ENCODE assay signal across 1 cellular context in the genomic region with DNA sequence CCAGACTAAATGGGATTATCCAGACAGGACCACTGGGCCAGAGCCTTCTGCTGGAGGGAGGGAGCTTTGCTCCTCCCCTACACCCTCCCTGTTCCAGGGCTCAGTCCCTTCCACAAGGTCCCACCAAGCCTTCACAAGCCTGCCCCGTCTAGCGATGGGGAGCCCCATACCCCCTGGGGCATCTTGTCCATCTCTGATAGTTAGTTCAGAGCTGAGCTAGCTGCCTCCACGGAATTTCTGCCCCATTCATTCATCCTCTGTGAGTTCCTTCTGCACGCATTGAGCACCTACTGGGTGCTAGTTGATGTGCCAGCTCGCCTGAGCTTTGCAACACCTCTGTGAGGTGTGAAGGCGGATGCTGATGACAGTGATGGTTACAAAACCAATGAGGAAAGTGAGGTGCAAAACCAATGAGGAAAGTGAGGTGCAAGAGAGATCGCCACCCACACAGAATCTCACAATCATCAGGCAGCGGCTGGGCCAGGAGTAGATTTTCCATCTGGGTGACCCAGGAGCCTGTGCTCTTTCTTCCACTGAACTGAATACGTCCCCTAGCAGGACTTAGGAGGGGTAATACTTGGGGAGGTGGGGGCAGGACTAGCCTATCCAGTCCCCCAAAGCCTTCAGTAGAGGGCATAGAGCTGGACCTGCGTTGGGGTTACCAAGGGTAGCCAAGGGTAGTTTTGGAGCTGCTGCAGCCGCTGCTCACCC.
TF ChIP-seq lines count a peak whose summit lies in the region.

No MANE protein-coding gene starts in this region.

TF ChIP-seq in HepG2, 621 proteins besides CTCF, POLR2A, EP300 and RAD21:
- TF ChIP-seq ZBTB21 (CRISPR knock-in tag; IDR thresholded peaks at IDR 0.05) (no peak), ZNF441 (CRISPR knock-in tag; IDR thresholded peaks at IDR 0.05; ENCODE audit: borderline replicate concordance) (no peak), ZNF354B (CRISPR knock-in tag; IDR thresholded peaks at IDR 0.05) (no peak), SMARCE1 (IDR thresholded peaks at IDR 0.05; ENCODE audit: borderline replicate concordance) (no peak), ZKSCAN1 (IDR thresholded peaks at IDR 0.05; ENCODE audit: low read length) (peak; percentile 70), ZNF232 (CRISPR knock-in tag; IDR thresholded peaks at IDR 0.05; ENCODE audit: borderline replicate concordance) (0 out of 2 replicates have a peak, but pooled peaks have one; percentile 42), ZNF296 (CRISPR knock-in tag; conservative IDR thresholded peaks at IDR 0.05) (no peak), ZKSCAN5 (CRISPR knock-in tag; IDR thresholded peaks at IDR 0.05) (no peak), NR1H2 (CRISPR knock-in tag; IDR thresholded peaks at IDR 0.05; ENCODE audit: borderline replicate concordance, low read depth) (no peak), ZNF121 (CRISPR knock-in tag; IDR thresholded peaks at IDR 0.05) (0 out of 2 replicates have a peak, but pooled peaks have one; percentile 50), ZNF572 (CRISPR knock-in tag; IDR thresholded peaks at IDR 0.05) (0 out of 2 replicates have a peak, but pooled peaks have one; percentile 44), LCORL (IDR thresholded peaks at IDR 0.05) (no peak), LCORL (CRISPR knock-in tag; IDR thresholded peaks at IDR 0.05) (0 out of 2 replicates have a peak, but pooled peaks have one; percentile 4), ZMAT3 (CRISPR knock-in tag; conservative IDR thresholded peaks at IDR 0.05) (0 out of 2 replicates have a peak, but pooled peaks have one; percentile 41)
- TF ChIP-seq, protein P1, sequence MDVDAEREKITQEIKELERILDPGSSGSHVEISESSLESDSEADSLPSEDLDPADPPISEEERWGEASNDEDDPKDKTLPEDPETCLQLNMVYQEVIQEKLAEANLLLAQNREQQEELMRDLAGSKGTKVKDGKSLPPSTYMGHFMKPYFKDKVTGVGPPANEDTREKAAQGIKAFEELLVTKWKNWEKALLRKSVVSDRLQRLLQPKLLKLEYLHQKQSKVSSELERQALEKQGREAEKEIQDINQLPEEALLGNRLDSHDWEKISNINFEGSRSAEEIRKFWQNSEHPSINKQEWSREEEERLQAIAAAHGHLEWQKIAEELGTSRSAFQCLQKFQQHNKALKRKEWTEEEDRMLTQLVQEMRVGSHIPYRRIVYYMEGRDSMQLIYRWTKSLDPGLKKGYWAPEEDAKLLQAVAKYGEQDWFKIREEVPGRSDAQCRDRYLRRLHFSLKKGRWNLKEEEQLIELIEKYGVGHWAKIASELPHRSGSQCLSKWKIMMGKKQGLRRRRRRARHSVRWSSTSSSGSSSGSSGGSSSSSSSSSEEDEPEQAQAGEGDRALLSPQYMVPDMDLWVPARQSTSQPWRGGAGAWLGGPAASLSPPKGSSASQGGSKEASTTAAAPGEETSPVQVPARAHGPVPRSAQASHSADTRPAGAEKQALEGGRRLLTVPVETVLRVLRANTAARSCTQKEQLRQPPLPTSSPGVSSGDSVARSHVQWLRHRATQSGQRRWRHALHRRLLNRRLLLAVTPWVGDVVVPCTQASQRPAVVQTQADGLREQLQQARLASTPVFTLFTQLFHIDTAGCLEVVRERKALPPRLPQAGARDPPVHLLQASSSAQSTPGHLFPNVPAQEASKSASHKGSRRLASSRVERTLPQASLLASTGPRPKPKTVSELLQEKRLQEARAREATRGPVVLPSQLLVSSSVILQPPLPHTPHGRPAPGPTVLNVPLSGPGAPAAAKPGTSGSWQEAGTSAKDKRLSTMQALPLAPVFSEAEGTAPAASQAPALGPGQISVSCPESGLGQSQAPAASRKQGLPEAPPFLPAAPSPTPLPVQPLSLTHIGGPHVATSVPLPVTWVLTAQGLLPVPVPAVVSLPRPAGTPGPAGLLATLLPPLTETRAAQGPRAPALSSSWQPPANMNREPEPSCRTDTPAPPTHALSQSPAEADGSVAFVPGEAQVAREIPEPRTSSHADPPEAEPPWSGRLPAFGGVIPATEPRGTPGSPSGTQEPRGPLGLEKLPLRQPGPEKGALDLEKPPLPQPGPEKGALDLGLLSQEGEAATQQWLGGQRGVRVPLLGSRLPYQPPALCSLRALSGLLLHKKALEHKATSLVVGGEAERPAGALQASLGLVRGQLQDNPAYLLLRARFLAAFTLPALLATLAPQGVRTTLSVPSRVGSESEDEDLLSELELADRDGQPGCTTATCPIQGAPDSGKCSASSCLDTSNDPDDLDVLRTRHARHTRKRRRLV (CRISPR knock-in tag; IDR thresholded peaks at IDR 0.05): 0 out of 2 replicates have a peak, but pooled peaks have one; percentile 22
- TF ChIP-seq, protein P2, sequence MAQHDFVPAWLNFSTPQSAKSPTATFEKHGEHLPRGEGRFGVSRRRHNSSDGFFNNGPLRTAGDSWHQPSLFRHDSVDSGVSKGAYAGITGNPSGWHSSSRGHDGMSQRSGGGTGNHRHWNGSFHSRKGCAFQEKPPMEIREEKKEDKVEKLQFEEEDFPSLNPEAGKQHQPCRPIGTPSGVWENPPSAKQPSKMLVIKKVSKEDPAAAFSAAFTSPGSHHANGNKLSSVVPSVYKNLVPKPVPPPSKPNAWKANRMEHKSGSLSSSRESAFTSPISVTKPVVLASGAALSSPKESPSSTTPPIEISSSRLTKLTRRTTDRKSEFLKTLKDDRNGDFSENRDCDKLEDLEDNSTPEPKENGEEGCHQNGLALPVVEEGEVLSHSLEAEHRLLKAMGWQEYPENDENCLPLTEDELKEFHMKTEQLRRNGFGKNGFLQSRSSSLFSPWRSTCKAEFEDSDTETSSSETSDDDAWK (CRISPR knock-in tag; IDR thresholded peaks at IDR 0.05): no peak
- TF ChIP-seq, protein P3, sequence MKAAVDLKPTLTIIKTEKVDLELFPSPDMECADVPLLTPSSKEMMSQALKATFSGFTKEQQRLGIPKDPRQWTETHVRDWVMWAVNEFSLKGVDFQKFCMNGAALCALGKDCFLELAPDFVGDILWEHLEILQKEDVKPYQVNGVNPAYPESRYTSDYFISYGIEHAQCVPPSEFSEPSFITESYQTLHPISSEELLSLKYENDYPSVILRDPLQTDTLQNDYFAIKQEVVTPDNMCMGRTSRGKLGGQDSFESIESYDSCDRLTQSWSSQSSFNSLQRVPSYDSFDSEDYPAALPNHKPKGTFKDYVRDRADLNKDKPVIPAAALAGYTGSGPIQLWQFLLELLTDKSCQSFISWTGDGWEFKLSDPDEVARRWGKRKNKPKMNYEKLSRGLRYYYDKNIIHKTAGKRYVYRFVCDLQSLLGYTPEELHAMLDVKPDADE (CRISPR knock-in tag; IDR thresholded peaks at IDR 0.05): 0 out of 2 replicates have a peak, but pooled peaks have one; percentile 5
